In genomic region chr14:93113678-93114067, GRCh38 we compare ENCODE assay signal across 9 cellular contexts. TPM values are rescaled to one million over a fixed set of nuclear protein-coding genes. Genes with fewer than 3 reads are reported as not detected.
DNase-seq lines count a peak whose midpoint lies in the region; TF ChIP-seq lines count a peak whose summit lies in the region.
"Had no signal": no experiment of that assay in that cellular context is flagged by ENCODE, and none has a peak within 500 bp of the region (broad histone marks: within the 10 kb centered on the region; RNA-seq: fewer than 3 reads in every experiment).

No MANE protein-coding gene starts in this region.

- WGBS in mammary epithelial cell (ENCODE audit: low coverage, missing lambda C conversion rate) = 34% methylated on average over 5 of the region's 8 CpGs
- 55 to 65% methylated on average over 8 of the region's 8 CpGs for WGBS in lower leg skin, 2 donors

- POLR2A ChIA-PET in A673 (lab: Charles Lee; ENCODE audit: low non-redundant PET) = no interaction called here

- no peaks in the 10 kb centered on the region for H3K9me3 Mint-ChIP-seq in HFFc6

- DNase-seq in A673 (ENCODE audit: low spot score) (no peak), HFFc6 (no peak), mammary epithelial cell (no peak), inferior parietal cortex (ENCODE audit: extremely low spot score) (no peak), ecto neural progenitor cell (ENCODE audit: low spot score) (no peak), lower leg skin (ENCODE audit: low spot score in 2 of 2) (no peak), NCI-H2171 (lab: John Stamatoyannopoulos, UW) (no peak)
- DNase-seq: NCI-H2081 treated with DMSO at 0.1 percent for 48 hours had no signal

- H3K36me3 ChIP-seq in A673 (ENCODE audit: insufficient read depth, low read length, poor library complexity, severe bottlenecking) = no peaks in the 10 kb centered on the region
- H3K36me3 ChIP-seq in mammary epithelial cell (ENCODE audit: insufficient read depth, low read length) = no peaks in the 10 kb centered on the region
- H3K36me3 ChIP-seq in mucosa of stomach (ENCODE audit: control insufficient read depth, insufficient read depth, low read length) = no peaks in the 10 kb centered on the region

- intact Hi-C loops in A673 (cut with micrococcal nuclease; ENCODE audit: unreplicated experiment) = loop anchor here (1.0 to 5.0 kb wide), 4 partner anchors 26 to 506 kb away; partner anchors contain the start of genes GON7 and UBR7
- intact Hi-C loops in mammary epithelial cell (cut with micrococcal nuclease) = loop anchor here (1.0 to 2.0 kb wide), 8 partner anchors 26 to 505 kb away; no protein-coding TSS in a partner anchor
- intact Hi-C loops in lower leg skin (cut with DNase I; ENCODE audit: low total_unique reads) = loop anchor here (10.0 kb wide), 1 partner anchor 101 kb away; no protein-coding TSS in a partner anchor

- H3K27me3 Mint-ChIP-seq in HFFc6 (ENCODE audit: insufficient read depth) = peaks cover 1% of the 10 kb centered on the region

- BruUV-seq in A673 (replicated peaks; lab: Mats Ljungman, UMichigan) (no TSS peak), mammary epithelial cell (replicated peaks; lab: Mats Ljungman, UMichigan) (no TSS peak)

- H3K9me3 ChIP-seq in A673 (ENCODE audit: low read depth, low read length, poor library complexity, severe bottlenecking) = no peaks in the 10 kb centered on the region
- H3K9me3 ChIP-seq in mammary epithelial cell (replicated peaks; ENCODE audit: insufficient read depth, low read length) = no peaks in the 10 kb centered on the region
- no peaks in the 10 kb centered on the region for H3K9me3 ChIP-seq in mucosa of stomach (ENCODE audit: control insufficient read depth, low read length)

- H3K27ac Mint-ChIP-seq in HFFc6 = no peak overlapping the region

- H3K27me3 ChIP-seq in A673 (replicated peaks; ENCODE audit: insufficient read depth, low read depth, low read length, poor library complexity) = no peaks in the 10 kb centered on the region
- no peaks in the 10 kb centered on the region for H3K27me3 ChIP-seq in mammary epithelial cell (ENCODE audit: insufficient read depth, low read length)
- no peaks in the 10 kb centered on the region for H3K27me3 ChIP-seq in mucosa of stomach (ENCODE audit: control insufficient read depth, insufficient read depth, low read length)

- peak overlapping the region; percentile 93 for H3K4me2 ChIP-seq in mammary epithelial cell (ENCODE audit: insufficient read depth, low read depth, low read length)

- no peaks in the 10 kb centered on the region for H4K20me1 ChIP-seq in mammary epithelial cell (ENCODE audit: insufficient read depth, low read length)

- H3K27ac ChIP-seq in A673 (ENCODE audit: low read depth, low read length, poor library complexity, severe bottlenecking) (peak overlapping the region; percentile 5), mammary epithelial cell (ENCODE audit: insufficient read depth, low read depth, low read length) (peak overlapping the region; percentile 4)

- TF ChIP-seq CTCF in A673 (conservative IDR thresholded peaks at IDR 0.05; ENCODE audit: low read depth, low read length) (no peak), HFFc6 (IDR thresholded peaks at IDR 0.05) (no peak), mammary epithelial cell (conservative IDR thresholded peaks at IDR 0.05 in 1 of 2, IDR thresholded peaks at IDR 0.05 in 1 of 2; ENCODE audit: extremely low read depth in 1 of 2, insufficient read depth in 1 of 2, low read depth in 1 of 2, low read length in 2 of 2) (no peak), lower leg skin (IDR thresholded peaks at IDR 0.05) (no peak)

- no peak for TF ChIP-seq POLR2A in lower leg skin (IDR thresholded peaks at IDR 0.05)

- in situ Hi-C loops in mammary epithelial cell (cut with MboI; ENCODE audit: low sequenced_read_pairs in 2 of 2) = loop anchor here in 1 of 2 donors (25.0 kb wide), 1 partner anchor 151 kb away; no protein-coding TSS in a partner anchor

- H3K36me3 Mint-ChIP-seq in HFFc6 (ENCODE audit: low read depth) = no peaks in the 10 kb centered on the region

- H3K4me3 ChIP-seq in A673 (ENCODE audit: low read depth, low read length, poor library complexity, severe bottlenecking) = peak overlapping the region; percentile 80
- peak overlapping the region; percentile 62 to 99 (median 74) for H3K4me3 ChIP-seq in mammary epithelial cell (replicated peaks in 1 of 3; ENCODE audit: insufficient read depth in 1 of 3, low read depth in 2 of 3, low read length in 3 of 3)
- no peak overlapping the region for H3K4me3 ChIP-seq in mucosa of stomach (ENCODE audit: low read length)
- no peak overlapping the region for H3K4me3 ChIP-seq in lower leg skin (ENCODE audit: low read depth, poor library complexity, severe bottlenecking)

- H3K4me3 Mint-ChIP-seq in HFFc6 = peak overlapping the region; percentile 88

- peak overlapping the region; percentile 76 for H3K9ac ChIP-seq in mammary epithelial cell (ENCODE audit: insufficient read depth, low read length)
- H3K9ac ChIP-seq in mucosa of stomach (ENCODE audit: low read length) = peak overlapping the region; percentile 75

- CTCF ChIA-PET in A673 (lab: Charles Lee) (interaction anchor here (0.6 to 2.2 kb wide), 20 partner anchors 12 to 508 kb away, joined by 3 to 16 read pairs (median 4); partner anchors contain the start of gene UBR7), mammary epithelial cell (lab: Charles Lee; ENCODE audit: low non-redundant PET) (interaction anchor here (0.6 to 1.1 kb wide), 9 partner anchors 9 to 343 kb away, joined by 4 to 8 read pairs (median 5); no protein-coding TSS in a partner anchor)

- H3K4me1 ChIP-seq in A673 (ENCODE audit: insufficient read depth, low read length, poor library complexity, severe bottlenecking) (peaks cover 14% of the 10 kb centered on the region), mammary epithelial cell (ENCODE audit: insufficient read depth, low read length) (peaks cover 21% of the 10 kb centered on the region), mucosa of stomach (ENCODE audit: control insufficient read depth, insufficient read depth, low read length) (peaks cover 28% of the 10 kb centered on the region)

- no peak overlapping the region for H2AFZ ChIP-seq in mammary epithelial cell (ENCODE audit: low read depth, low read length)

- H3K4me1 Mint-ChIP-seq in HFFc6 (ENCODE audit: low read depth) = peaks cover 28% of the 10 kb centered on the region

- dilution Hi-C loops in mammary epithelial cell (cut with HindIII; ENCODE audit: low sequenced_read_pairs) = loop anchor here (5.0 kb wide), 3 partner anchors 66 to 181 kb away; no protein-coding TSS in a partner anchor

- H3K79me2 ChIP-seq in mammary epithelial cell (ENCODE audit: insufficient read depth, low read length) = peaks cover 64% of the 10 kb centered on the region

RNA-seq across cellular contexts. Expression of gene ITPK1, which starts 2.1 kb away (rescaled TPM):
- 38.5 and 47.0 TPM in 2 replicates for total RNA-seq in A673 (2021)
- 10 to 100 TPM; 27.3 to 38.1 (median 32.4) TPM for total RNA-seq in HFFc6 (2021; fragmentation: NEBNext Ultra II Directional; extraction: Animal tissue kit (Norgen Biotek cat#: 25700))
- total RNA-seq in mammary epithelial cell = 100 to 1,000 TPM in 1 of 2 donors, 10 to 100 TPM in 1; 38.8 to 104 TPM
- polyA plus RNA-seq in mammary epithelial cell = 80.2 TPM
- polyA minus RNA-seq in mammary epithelial cell = 163 TPM
- total RNA-seq in lower leg skin = 10 to 100 TPM; 37.5 to 47.5 (median 41.4) TPM

Comparison
In these comparisons a context has a peak if more than half of its experiments do, and no peak if none do; other contexts are left out.
1. H3K4me3 ChIP-seq: peak in A673 (single experiment) and mammary epithelial cell (3 of 3); none in mucosa of stomach (single experiment) and lower leg skin (single experiment).